Comparison of ENCODE assay signal across 13 cellular contexts in the genomic region with DNA sequence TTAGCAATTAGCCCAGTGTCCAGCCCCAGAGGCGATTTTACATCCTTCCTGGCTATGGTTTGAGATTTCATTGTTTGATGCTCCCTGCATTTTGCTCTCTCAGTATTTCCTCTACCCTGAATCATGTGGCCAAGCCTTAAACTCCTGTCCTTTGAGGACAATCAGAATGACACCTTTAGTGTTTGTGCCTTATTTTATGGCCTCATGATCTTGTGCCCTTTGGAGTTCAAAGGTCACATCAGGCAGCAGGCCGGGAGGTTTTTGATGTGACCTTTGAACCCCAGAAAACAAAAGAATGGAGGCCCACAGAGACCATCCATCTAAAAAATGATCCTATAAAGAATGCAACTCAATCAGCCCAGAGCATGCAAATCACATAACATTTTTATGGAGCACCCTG.
"Had no signal": no experiment of that assay in that cellular context is flagged by ENCODE, and none has a peak within 500 bp of the region (broad histone marks: within the 10 kb centered on the region; RNA-seq: fewer than 3 reads in every experiment).

No MANE protein-coding gene starts in this region.

- H3K27me3 Mint-ChIP-seq: activated naive CD8-positive, alpha-beta T cell had no signal

- DNase-seq: activated CD4-positive, alpha-beta T cell treated with anti-CD3 and anti-CD28 coated beads, Interleukin-2, amount 10 ng/mL, durations not matched to agents 7 days and 5 days; activated CD8-positive, alpha-beta memory T cell treated with anti-CD3 and anti-CD28 coated beads, Interleukin-2, amount 50 U/mL, for 48 hours; activated gamma-delta T cell; activated T-cell treated with anti-CD3 and anti-CD28 coated beads, Interleukin-2, amount 50 U/mL, for 72 hours; amygdala; hippocampal formation; left ventricle myocardium superior; mesenchymal stem cell had no signal

- H3K4me1 Mint-ChIP-seq: activated CD4-positive, alpha-beta T cell treated with anti-CD3 and anti-CD28 coated beads, Interleukin-2, amount 10 ng/mL, durations not matched to agents 7 days and 5 days; stimulated activated effector memory CD8-positive, alpha-beta T cell treated with anti-CD3 and anti-CD28 coated beads, Interleukin-12 subunit alpha, Interleukin-12 subunit beta, amount 100 ng/mL, for 72 hours had no signal

- H3K36me3 ChIP-seq: brain microvascular endothelial cell had no signal

- H3K27me3 ChIP-seq: brain microvascular endothelial cell had no signal

- H3K27ac Mint-ChIP-seq: activated CD4-positive, alpha-beta T cell treated with anti-CD3 and anti-CD28 coated beads, Interleukin-2, amount 10 ng/mL, durations not matched to agents 7 days and 5 days; activated naive CD8-positive, alpha-beta T cell; activated T-cell treated with anti-CD3 and anti-CD28 coated beads, Interleukin-2, amount 50 U/mL, for 72 hours; dendritic cell treated with granulocyte-macrophage colony-stimulating factor and Interleukin-4, amounts not matched to agents 40 ng/mL and 50 ng/mL, for 4 days; natural killer cell treated with Interleukin-12 subunit alpha and Interleukin-12 subunit beta and Interleukin-15 and Interleukin-18, amount 100 ng/mL, for 72 hours; stimulated activated effector memory CD8-positive, alpha-beta T cell treated with anti-CD3 and anti-CD28 coated beads, Interleukin-12 subunit alpha, Interleukin-12 subunit beta, amount 100 ng/mL, for 72 hours had no signal

- H3K9me3 Mint-ChIP-seq: activated CD4-positive, alpha-beta T cell treated with anti-CD3 and anti-CD28 coated beads, Interleukin-2, amount 10 ng/mL, durations not matched to agents 7 days and 5 days; activated T-cell treated with anti-CD3 and anti-CD28 coated beads, Interleukin-2, amount 50 U/mL, for 72 hours; dendritic cell treated with granulocyte-macrophage colony-stimulating factor and Interleukin-4, amounts not matched to agents 40 ng/mL and 50 ng/mL, for 4 days; natural killer cell treated with Interleukin-12 subunit alpha and Interleukin-12 subunit beta and Interleukin-15 and Interleukin-18, amount 100 ng/mL, for 72 hours; stimulated activated effector memory CD8-positive, alpha-beta T cell treated with anti-CD3 and anti-CD28 coated beads, Interleukin-12 subunit alpha, Interleukin-12 subunit beta, amount 100 ng/mL, for 72 hours had no signal

- H3K27ac ChIP-seq: brain microvascular endothelial cell had no signal

- H3K4me3 Mint-ChIP-seq: activated CD4-positive, alpha-beta T cell treated with anti-CD3 and anti-CD28 coated beads, Interleukin-2, amount 10 ng/mL, durations not matched to agents 7 days and 5 days; activated naive CD8-positive, alpha-beta T cell; activated T-cell treated with anti-CD3 and anti-CD28 coated beads, Interleukin-2, amount 50 U/mL, for 72 hours; dendritic cell treated with granulocyte-macrophage colony-stimulating factor and Interleukin-4, amounts not matched to agents 40 ng/mL and 50 ng/mL, for 4 days; natural killer cell treated with Interleukin-12 subunit alpha and Interleukin-12 subunit beta and Interleukin-15 and Interleukin-18, amount 100 ng/mL, for 72 hours; stimulated activated effector memory CD8-positive, alpha-beta T cell treated with anti-CD3 and anti-CD28 coated beads, Interleukin-12 subunit alpha, Interleukin-12 subunit beta, amount 100 ng/mL, for 72 hours had no signal

- H3K36me3 Mint-ChIP-seq: activated naive CD8-positive, alpha-beta T cell; natural killer cell treated with Interleukin-12 subunit alpha and Interleukin-12 subunit beta and Interleukin-15 and Interleukin-18, amount 100 ng/mL, for 72 hours; stimulated activated effector memory CD8-positive, alpha-beta T cell treated with anti-CD3 and anti-CD28 coated beads, Interleukin-12 subunit alpha, Interleukin-12 subunit beta, amount 100 ng/mL, for 72 hours had no signal
